In genomic region chr3:14234197-14235002, GRCh38 we compare ENCODE assay signal across 1 cellular context.
TF ChIP-seq lines count a peak whose summit lies in the region.

No MANE protein-coding gene starts in this region.

TF ChIP-seq in HepG2, 621 proteins besides CTCF, POLR2A, EP300 and RAD21:
- TF ChIP-seq PRDM4 (CRISPR knock-in tag; IDR thresholded peaks at IDR 0.05; ENCODE audit: borderline replicate concordance) (no peak), SETDB1 (CRISPR knock-in tag; IDR thresholded peaks at IDR 0.05; ENCODE audit: borderline replicate concordance) (no peak), ZNF572 (CRISPR knock-in tag; IDR thresholded peaks at IDR 0.05) (no peak), ZNF746 (CRISPR knock-in tag; IDR thresholded peaks at IDR 0.05) (no peak), USF2 (IDR thresholded peaks at IDR 0.05; ENCODE audit: low read depth, low read length) (no peak), USF2 (CRISPR knock-in tag; IDR thresholded peaks at IDR 0.05; ENCODE audit: borderline replicate concordance) (no peak), GLI4 (CRISPR knock-in tag; IDR thresholded peaks at IDR 0.05; ENCODE audit: borderline replicate concordance) (no peak), ZNF326 (CRISPR knock-in tag; IDR thresholded peaks at IDR 0.05; ENCODE audit: borderline replicate concordance) (no peak), SP2 (CRISPR knock-in tag; IDR thresholded peaks at IDR 0.05) (no peak), GTF2F1 (IDR thresholded peaks at IDR 0.05; ENCODE audit: low read length) (no peak), ZNF841 (CRISPR knock-in tag; IDR thresholded peaks at IDR 0.05; ENCODE audit: borderline replicate concordance) (no peak), CHD2 (IDR thresholded peaks at IDR 0.05; ENCODE audit: low read depth, low read length) (no peak), ELK4 (CRISPR knock-in tag; IDR thresholded peaks at IDR 0.05; ENCODE audit: borderline replicate concordance) (no peak), AKAP8 (CRISPR knock-in tag; IDR thresholded peaks at IDR 0.05) (no peak), ZNF382 (CRISPR knock-in tag; IDR thresholded peaks at IDR 0.05; ENCODE audit: borderline replicate concordance) (no peak), ZNF850 (CRISPR knock-in tag; conservative IDR thresholded peaks at IDR 0.05) (no peak), ZNF775 (CRISPR knock-in tag; IDR thresholded peaks at IDR 0.05; ENCODE audit: borderline replicate concordance) (no peak), ARNT2 (CRISPR knock-in tag; IDR thresholded peaks at IDR 0.05; ENCODE audit: low read depth) (no peak)
TF ChIP-seq in HepG2: peak in this region for 0.
